In the genomic region with DNA sequence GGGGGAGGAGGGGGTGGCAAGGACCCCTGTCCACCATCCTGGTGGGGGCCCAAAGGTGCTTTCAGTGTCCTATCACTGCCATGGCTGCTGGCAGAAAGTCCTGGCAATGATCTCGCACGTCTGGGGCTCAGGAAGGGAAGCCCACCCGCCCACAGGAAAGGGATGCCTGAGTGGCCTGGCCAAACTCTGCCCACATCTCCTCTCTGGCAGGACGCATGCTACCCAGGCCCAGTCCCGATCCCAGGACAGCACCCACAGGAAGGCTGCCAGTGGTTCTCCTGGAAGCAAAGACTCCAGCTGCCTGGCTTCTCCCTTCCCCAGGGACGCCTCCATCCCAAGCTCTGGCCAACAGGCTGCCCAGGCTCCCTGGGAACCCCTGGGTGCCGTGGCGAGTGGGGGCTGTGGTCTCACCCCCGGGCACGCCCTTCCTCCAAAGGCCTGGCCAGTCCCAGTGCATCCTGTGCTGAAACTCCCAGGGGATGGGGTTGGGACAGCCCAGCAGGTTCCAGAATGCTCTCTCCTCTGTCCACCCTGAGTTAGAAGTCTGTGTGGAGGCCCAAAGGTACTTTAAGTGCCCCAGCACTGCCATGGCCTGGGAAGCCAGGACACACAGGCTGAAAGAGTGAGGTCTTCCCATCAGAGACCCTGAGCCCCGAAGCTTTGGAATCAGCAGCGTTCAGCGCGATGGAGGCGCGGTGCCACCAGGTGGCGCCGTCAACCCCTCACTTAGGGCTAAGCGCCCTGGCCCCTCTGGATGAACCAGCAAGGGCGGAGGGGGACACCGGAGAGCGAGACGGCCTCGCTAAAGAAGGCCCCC, we compare ENCODE assay signal across 1 cellular context.
TF ChIP-seq lines count a peak whose summit lies in the region.

No MANE protein-coding gene starts in this region.

TF ChIP-seq in HepG2, 621 proteins besides CTCF, POLR2A, EP300 and RAD21 (continued from another document and continues in another):
- TF ChIP-seq ZNF256 (CRISPR knock-in tag; conservative IDR thresholded peaks at IDR 0.05) (no peak), GZF1 (CRISPR knock-in tag; IDR thresholded peaks at IDR 0.05) (no peak), ZNF75D (CRISPR knock-in tag; IDR thresholded peaks at IDR 0.05; ENCODE audit: borderline replicate concordance) (no peak), NFE2L2 (IDR thresholded peaks at IDR 0.05; ENCODE audit: low read length) (no peak), ZNF792 (CRISPR knock-in tag; IDR thresholded peaks at IDR 0.05) (no peak), ZNF737 (CRISPR knock-in tag; IDR thresholded peaks at IDR 0.05; ENCODE audit: borderline replicate concordance) (no peak), KDM1A (CRISPR knock-in tag; IDR thresholded peaks at IDR 0.05) (peak; percentile 39; the same call in 1 of the 2 replicates), ZNF567 (CRISPR knock-in tag; IDR thresholded peaks at IDR 0.05; ENCODE audit: borderline replicate concordance) (0 out of 2 replicates have a peak, but pooled peaks have one; percentile 73), ISL2 (CRISPR knock-in tag; IDR thresholded peaks at IDR 0.05) (0 out of 2 replicates have a peak, but pooled peaks have one; percentile 28), ZNF329 (CRISPR knock-in tag; IDR thresholded peaks at IDR 0.05; ENCODE audit: low read depth) (no peak), NFIC (IDR thresholded peaks at IDR 0.05; ENCODE audit: low read length) (no peak), TCF7L2 (IDR thresholded peaks at IDR 0.05; ENCODE audit: low read depth, low read length) (no peak), TGIF2 (CRISPR knock-in tag; IDR thresholded peaks at IDR 0.05) (no peak), KLF11 (CRISPR knock-in tag; IDR thresholded peaks at IDR 0.05) (peak; percentile 82; the same call in 1 of the 2 replicates), RFX3 (CRISPR knock-in tag; IDR thresholded peaks at IDR 0.05) (no peak), HHEX (CRISPR knock-in tag; IDR thresholded peaks at IDR 0.05) (no peak), ZNF350 (CRISPR knock-in tag; IDR thresholded peaks at IDR 0.05; ENCODE audit: borderline replicate concordance, low read depth) (peak; percentile 68; the same call in 1 of the 2 replicates), DPF2 (CRISPR knock-in tag; IDR thresholded peaks at IDR 0.05; ENCODE audit: borderline replicate concordance, low read depth) (no peak), SRSF4 (IDR thresholded peaks at IDR 0.05; ENCODE audit: low read depth, low read length, poor library complexity, severe bottlenecking) (no peak), ZMYM2 (CRISPR knock-in tag; IDR thresholded peaks at IDR 0.05) (no peak), PHF21A (CRISPR knock-in tag; IDR thresholded peaks at IDR 0.05) (no peak), XRCC5 (optimal IDR thresholded peaks at IDR 0.05; ENCODE audit: low read length) (peak; percentile 97), SUZ12 (IDR thresholded peaks at IDR 0.05; ENCODE audit: low read depth, low read length) (no peak), TOPORS (CRISPR knock-in tag; IDR thresholded peaks at IDR 0.05) (no peak), SIN3B (IDR thresholded peaks at IDR 0.05; ENCODE audit: low read length) (no peak), THYN1 (CRISPR knock-in tag; IDR thresholded peaks at IDR 0.05; ENCODE audit: borderline replicate concordance, low read depth) (0 out of 2 replicates have a peak, but pooled peaks have one; percentile 46), NFRKB (IDR thresholded peaks at IDR 0.05) (no peak)
- TF ChIP-seq, protein P1, sequence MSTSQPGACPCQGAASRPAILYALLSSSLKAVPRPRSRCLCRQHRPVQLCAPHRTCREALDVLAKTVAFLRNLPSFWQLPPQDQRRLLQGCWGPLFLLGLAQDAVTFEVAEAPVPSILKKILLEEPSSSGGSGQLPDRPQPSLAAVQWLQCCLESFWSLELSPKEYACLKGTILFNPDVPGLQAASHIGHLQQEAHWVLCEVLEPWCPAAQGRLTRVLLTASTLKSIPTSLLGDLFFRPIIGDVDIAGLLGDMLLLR (CRISPR knock-in tag; IDR thresholded peaks at IDR 0.05), result no peak
- TF ChIP-seq, protein P2, sequence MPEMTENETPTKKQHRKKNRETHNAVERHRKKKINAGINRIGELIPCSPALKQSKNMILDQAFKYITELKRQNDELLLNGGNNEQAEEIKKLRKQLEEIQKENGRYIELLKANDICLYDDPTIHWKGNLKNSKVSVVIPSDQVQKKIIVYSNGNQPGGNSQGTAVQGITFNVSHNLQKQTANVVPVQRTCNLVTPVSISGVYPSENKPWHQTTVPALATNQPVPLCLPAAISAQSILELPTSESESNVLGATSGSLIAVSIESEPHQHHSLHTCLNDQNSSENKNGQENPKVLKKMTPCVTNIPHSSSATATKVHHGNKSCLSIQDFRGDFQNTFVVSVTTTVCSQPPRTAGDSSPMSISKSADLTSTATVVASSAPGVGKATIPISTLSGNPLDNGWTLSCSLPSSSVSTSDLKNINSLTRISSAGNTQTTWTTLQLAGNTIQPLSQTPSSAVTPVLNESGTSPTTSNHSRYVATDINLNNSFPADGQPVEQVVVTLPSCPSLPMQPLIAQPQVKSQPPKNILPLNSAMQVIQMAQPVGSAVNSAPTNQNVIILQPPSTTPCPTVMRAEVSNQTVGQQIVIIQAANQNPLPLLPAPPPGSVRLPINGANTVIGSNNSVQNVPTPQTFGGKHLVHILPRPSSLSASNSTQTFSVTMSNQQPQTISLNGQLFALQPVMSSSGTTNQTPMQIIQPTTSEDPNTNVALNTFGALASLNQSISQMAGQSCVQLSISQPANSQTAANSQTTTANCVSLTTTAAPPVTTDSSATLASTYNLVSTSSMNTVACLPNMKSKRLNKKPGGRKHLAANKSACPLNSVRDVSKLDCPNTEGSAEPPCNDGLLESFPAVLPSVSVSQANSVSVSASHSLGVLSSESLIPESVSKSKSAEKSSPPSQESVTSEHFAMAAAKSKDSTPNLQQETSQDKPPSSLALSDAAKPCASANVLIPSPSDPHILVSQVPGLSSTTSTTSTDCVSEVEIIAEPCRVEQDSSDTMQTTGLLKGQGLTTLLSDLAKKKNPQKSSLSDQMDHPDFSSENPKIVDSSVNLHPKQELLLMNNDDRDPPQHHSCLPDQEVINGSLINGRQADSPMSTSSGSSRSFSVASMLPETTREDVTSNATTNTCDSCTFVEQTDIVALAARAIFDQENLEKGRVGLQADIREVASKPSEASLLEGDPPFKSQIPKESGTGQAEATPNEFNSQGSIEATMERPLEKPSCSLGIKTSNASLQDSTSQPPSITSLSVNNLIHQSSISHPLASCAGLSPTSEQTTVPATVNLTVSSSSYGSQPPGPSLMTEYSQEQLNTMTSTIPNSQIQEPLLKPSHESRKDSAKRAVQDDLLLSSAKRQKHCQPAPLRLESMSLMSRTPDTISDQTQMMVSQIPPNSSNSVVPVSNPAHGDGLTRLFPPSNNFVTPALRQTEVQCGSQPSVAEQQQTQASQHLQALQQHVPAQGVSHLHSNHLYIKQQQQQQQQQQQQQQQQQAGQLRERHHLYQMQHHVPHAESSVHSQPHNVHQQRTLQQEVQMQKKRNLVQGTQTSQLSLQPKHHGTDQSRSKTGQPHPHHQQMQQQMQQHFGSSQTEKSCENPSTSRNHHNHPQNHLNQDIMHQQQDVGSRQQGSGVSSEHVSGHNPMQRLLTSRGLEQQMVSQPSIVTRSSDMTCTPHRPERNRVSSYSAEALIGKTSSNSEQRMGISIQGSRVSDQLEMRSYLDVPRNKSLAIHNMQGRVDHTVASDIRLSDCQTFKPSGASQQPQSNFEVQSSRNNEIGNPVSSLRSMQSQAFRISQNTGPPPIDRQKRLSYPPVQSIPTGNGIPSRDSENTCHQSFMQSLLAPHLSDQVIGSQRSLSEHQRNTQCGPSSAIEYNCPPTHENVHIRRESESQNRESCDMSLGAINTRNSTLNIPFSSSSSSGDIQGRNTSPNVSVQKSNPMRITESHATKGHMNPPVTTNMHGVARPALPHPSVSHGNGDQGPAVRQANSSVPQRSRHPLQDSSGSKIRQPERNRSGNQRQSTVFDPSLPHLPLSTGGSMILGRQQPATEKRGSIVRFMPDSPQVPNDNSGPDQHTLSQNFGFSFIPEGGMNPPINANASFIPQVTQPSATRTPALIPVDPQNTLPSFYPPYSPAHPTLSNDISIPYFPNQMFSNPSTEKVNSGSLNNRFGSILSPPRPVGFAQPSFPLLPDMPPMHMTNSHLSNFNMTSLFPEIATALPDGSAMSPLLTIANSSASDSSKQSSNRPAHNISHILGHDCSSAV (CRISPR knock-in tag; IDR thresholded peaks at IDR 0.05; ENCODE audit: borderline replicate concordance), result no peak
- TF ChIP-seq, protein P3, sequence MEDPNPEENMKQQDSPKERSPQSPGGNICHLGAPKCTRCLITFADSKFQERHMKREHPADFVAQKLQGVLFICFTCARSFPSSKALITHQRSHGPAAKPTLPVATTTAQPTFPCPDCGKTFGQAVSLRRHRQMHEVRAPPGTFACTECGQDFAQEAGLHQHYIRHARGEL (CRISPR knock-in tag; IDR thresholded peaks at IDR 0.05), result no peak
- TF ChIP-seq, protein P4, sequence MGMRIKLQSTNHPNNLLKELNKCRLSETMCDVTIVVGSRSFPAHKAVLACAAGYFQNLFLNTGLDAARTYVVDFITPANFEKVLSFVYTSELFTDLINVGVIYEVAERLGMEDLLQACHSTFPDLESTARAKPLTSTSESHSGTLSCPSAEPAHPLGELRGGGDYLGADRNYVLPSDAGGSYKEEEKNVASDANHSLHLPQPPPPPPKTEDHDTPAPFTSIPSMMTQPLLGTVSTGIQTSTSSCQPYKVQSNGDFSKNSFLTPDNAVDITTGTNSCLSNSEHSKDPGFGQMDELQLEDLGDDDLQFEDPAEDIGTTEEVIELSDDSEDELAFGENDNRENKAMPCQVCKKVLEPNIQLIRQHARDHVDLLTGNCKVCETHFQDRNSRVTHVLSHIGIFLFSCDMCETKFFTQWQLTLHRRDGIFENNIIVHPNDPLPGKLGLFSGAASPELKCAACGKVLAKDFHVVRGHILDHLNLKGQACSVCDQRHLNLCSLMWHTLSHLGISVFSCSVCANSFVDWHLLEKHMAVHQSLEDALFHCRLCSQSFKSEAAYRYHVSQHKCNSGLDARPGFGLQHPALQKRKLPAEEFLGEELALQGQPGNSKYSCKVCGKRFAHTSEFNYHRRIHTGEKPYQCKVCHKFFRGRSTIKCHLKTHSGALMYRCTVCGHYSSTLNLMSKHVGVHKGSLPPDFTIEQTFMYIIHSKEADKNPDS (CRISPR knock-in tag; IDR thresholded peaks at IDR 0.05), result no peak
- TF ChIP-seq, protein P5, sequence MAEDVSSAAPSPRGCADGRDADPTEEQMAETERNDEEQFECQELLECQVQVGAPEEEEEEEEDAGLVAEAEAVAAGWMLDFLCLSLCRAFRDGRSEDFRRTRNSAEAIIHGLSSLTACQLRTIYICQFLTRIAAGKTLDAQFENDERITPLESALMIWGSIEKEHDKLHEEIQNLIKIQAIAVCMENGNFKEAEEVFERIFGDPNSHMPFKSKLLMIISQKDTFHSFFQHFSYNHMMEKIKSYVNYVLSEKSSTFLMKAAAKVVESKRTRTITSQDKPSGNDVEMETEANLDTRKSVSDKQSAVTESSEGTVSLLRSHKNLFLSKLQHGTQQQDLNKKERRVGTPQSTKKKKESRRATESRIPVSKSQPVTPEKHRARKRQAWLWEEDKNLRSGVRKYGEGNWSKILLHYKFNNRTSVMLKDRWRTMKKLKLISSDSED (CRISPR knock-in tag; IDR thresholded peaks at IDR 0.05), result no peak
- TF ChIP-seq, protein P6, sequence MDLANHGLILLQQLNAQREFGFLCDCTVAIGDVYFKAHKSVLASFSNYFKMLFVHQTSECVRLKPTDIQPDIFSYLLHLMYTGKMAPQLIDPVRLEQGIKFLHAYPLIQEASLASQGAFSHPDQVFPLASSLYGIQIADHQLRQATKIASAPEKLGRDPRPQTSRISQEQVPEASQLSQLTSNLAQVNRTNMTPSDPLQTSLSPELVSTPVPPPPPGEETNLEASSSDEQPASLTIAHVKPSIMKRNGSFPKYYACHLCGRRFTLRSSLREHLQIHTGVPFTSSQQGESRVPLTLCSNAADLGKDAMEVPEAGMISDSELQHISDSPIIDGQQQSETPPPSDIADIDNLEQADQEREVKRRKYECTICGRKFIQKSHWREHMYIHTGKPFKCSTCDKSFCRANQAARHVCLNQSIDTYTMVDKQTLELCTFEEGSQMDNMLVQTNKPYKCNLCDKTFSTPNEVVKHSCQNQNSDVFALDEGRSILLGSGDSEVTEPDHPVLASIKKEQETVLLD (CRISPR knock-in tag; IDR thresholded peaks at IDR 0.05; ENCODE audit: low read depth), result no peak
- TF ChIP-seq, protein P7, sequence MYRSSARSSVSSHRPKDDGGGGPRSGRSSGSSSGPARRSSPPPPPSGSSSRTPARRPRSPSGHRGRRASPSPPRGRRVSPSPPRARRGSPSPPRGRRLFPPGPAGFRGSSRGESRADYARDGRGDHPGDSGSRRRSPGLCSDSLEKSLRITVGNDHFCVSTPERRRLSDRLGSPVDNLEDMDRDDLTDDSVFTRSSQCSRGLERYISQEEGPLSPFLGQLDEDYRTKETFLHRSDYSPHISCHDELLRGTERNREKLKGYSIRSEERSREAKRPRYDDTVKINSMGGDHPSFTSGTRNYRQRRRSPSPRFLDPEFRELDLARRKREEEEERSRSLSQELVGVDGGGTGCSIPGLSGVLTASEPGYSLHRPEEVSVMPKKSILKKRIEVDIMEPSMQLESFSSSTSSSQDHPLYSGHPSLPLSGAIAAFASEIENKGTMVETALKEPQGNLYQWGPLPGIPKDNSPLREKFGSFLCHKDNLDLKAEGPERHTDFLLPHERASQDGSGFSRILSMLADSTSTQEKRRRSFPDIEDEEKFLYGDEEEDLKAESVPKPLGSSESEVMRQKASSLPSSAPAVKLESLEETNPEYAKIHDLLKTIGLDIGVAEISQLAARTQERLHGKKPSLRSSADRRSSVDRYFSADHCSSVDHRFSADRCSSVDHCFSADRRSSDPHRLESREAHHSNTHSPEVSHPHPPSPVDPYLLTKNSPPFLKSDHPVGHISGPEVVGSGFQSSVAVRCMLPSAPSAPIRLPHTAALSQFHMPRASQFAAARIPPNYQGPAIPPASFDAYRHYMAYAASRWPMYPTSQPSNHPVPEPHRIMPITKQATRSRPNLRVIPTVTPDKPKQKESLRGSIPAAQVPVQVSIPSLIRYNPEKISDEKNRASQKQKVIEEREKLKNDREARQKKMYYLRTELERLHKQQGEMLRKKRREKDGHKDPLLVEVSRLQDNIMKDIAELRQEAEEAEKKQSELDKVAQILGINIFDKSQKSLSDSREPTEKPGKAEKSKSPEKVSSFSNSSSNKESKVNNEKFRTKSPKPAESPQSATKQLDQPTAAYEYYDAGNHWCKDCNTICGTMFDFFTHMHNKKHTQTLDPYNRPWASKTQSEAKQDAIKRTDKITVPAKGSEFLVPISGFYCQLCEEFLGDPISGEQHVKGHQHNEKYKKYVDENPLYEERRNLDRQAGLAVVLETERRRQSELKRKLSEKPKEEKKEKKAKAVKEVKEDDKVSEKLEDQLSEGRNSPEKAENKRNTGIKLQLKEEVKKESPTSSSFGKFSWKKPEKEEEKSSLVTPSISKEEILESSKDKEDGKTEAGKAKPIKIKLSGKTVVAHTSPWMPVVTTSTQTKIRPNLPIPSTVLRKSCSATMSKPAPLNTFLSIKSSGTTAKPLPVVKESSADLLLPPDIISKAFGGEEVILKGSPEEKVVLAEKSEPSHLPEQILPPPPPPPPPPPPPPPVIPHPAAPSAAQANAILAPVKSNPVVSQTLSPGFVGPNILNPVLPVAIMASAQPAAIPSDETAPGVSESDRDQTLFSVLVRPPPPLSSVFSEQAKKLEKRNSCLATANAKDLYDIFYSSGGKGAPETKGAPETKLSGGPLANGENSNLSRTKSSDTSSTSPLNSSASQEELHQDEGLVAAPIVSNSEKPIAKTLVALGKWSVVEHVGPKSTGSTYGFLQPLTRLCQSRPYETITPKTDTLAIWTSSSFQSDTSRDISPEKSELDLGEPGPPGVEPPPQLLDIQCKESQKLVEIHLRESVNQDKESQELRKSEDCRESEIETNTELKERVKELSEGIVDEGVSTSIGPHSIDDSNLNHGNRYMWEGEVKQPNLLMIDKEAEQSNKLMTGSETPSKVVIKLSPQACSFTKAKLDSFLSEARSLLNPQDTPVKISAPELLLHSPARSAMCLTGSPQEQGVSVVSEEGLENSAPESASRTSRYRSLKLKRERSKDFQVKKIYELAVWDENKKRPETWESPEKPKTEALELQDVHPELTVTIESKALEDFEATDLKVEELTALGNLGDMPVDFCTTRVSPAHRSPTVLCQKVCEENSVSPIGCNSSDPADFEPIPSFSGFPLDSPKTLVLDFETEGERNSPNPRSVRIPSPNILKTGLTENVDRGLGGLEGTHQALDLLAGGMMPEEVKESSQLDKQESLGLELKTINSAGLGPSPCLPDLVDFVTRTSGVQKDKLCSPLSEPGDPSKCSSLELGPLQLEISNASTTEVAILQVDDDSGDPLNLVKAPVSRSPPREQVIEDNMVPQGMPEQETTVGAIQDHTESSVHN (CRISPR knock-in tag; IDR thresholded peaks at IDR 0.05), result no peak
